ENCODE assay signal across 8 cellular contexts in the genomic region with DNA sequence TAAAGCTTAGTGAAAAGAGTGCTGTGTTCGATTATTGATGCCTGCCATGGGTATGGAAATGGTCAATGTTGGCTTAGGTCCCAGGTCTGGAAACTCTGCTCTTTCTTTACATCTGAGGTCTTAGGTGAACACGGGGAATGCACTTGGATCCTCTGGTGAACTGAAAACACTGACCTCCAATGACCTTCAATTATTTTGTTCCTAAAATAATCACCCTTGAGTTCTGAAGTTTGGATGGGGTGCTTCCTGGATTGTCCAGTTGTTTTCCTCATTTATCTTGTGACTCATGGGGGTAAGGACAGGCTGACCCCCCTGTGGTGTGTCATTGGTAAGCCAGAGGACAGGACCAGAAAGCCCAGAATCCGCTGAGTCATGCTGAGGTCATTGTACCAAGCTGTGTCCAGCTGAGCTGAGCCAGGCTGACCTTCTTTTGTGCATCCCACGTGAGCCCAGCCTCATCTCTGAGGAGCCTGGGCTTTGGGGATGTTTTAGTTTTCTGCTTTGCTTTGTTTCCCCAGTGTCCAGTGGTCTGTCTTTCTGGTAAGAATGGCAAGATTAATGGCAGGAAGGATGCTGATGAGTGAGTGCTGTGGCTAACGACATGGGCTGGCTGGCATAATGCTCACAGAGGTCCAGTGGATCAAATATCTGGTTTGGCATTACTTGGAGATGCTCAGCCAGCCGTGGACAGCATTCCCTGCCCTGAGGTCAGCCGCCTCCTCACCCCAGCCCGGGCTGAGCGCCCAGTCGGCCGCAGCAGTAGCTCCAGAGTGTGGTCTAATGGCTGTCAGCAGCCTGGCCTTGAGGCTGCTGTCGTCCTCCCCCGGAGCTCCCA. TPM values are rescaled to one million over a fixed set of nuclear protein-coding genes. Genes with fewer than 3 reads are reported as not detected.
DNase-seq lines count a peak whose midpoint lies in the region; ATAC-seq and TF ChIP-seq lines count a peak whose summit lies in the region.

No MANE protein-coding gene starts in this region.

- no peak overlapping the region for H4K8ac ChIP-seq in H9 (replicated peaks; ENCODE audit: insufficient read length, low read depth, low read length)

- no peak overlapping the region for H3K56ac ChIP-seq in H9 (ENCODE audit: insufficient read length, low read depth, low read length)

- H2AK5ac ChIP-seq in H9 (ENCODE audit: insufficient read length, low read length) = no peak overlapping the region

- CTCF ChIA-PET in activated CD8-positive, alpha-beta T cell treated with anti-CD3 and anti-CD28 coated beads for 36 hours (lab: Charles Lee) = interaction anchor here (1.1 to 1.3 kb wide), 4 partner anchors 26 to 77 kb away, joined by 3 to 4 read pairs (median 4); partner anchors contain the start of gene RNF141

- no CpG with 5 or more reads among the region's 13 CpGs for WGBS in H9 (ENCODE audit: extremely low coverage, insufficient read length, low lambda C conversion rate)

- H3K27me3 ChIP-seq in H9 (ENCODE audit: insufficient read depth, low read length) = no peaks in the 10 kb centered on the region

- no peak overlapping the region for H3T11ph ChIP-seq in H9 (ENCODE audit: low read length)

- POLR2A ChIA-PET in activated CD8-positive, alpha-beta T cell treated with anti-CD3 and anti-CD28 coated beads for 36 hours (lab: Charles Lee) = no interaction called here

- no peak for TF ChIP-seq CTCF in H9 (conservative IDR thresholded peaks at IDR 0.05)
- no peak for TF ChIP-seq CTCF in activated CD8-positive, alpha-beta T cell treated with anti-CD3 and anti-CD28 coated beads for 36 hours (IDR thresholded peaks at IDR 0.05)

- H3K79me2 ChIP-seq in H9 (ENCODE audit: insufficient read depth, low read length) = no peaks in the 10 kb centered on the region

- no peak overlapping the region for H4K5ac ChIP-seq in H9 (ENCODE audit: insufficient read length, low read depth, low read length)

- no peak overlapping the region for H3K27ac ChIP-seq in H9 (ENCODE audit: insufficient read length, low read depth, low read length)

- no peak overlapping the region for H2BK12ac ChIP-seq in H9 (ENCODE audit: insufficient read length, low read depth, low read length)

- no peak overlapping the region for H4K91ac ChIP-seq in H9 (ENCODE audit: insufficient read length, low read depth, low read length)

- H3K27me3 Mint-ChIP-seq in H9 (ENCODE audit: low read depth) = no peaks in the 10 kb centered on the region
- H3K27me3 Mint-ChIP-seq in activated CD8-positive, alpha-beta T cell treated with anti-CD3 and anti-CD28 coated beads for 36 hours = no peaks in the 10 kb centered on the region

- H2BK15ac ChIP-seq in H9 (ENCODE audit: low read depth, low read length) = no peak overlapping the region

- no peak overlapping the region for H2AFZ ChIP-seq in H9 (ENCODE audit: low read length)

- peaks cover 9 to 21% (median 11%) of the 10 kb centered on the region in 3 experiments for H3K36me3 Mint-ChIP-seq in H9 (ENCODE audit: insufficient read depth in 1 of 3, low read depth in 3 of 3)
- peaks cover 29% of the 10 kb centered on the region for H3K36me3 Mint-ChIP-seq in activated CD8-positive, alpha-beta T cell treated with anti-CD3 and anti-CD28 coated beads for 36 hours (ENCODE audit: low read depth)

- no peak overlapping the region for H3K9ac ChIP-seq in H9 (ENCODE audit: extremely low read depth, insufficient read length, low read length)

- no peak overlapping the region for H3K4me3 Mint-ChIP-seq in H9
- H3K4me3 Mint-ChIP-seq in activated CD8-positive, alpha-beta T cell treated with anti-CD3 and anti-CD28 coated beads for 36 hours = no peak overlapping the region

- no peak overlapping the region for H3K4me2 ChIP-seq in H9 (ENCODE audit: insufficient read depth, insufficient read length, low read length)

- H3K79me1 ChIP-seq in H9 (ENCODE audit: insufficient read depth, low read depth, low read length, poor library complexity, severe bottlenecking) = no peaks in the 10 kb centered on the region

- no peak for ATAC-seq in activated CD8-positive, alpha-beta T cell treated with anti-CD3 and anti-CD28 coated beads for 36 hours
- no peak for ATAC-seq in GM18511 (IDR thresholded peaks at IDR 0.05; ENCODE audit: unreplicated experiment)
- ATAC-seq in HG03045 (IDR thresholded peaks at IDR 0.05; ENCODE audit: unreplicated experiment) = no peak

- H3K23ac ChIP-seq in H9 (ENCODE audit: insufficient read length, low read depth, low read length) = no peak overlapping the region

- peak overlapping the region in 1 of 3 experiments; percentile 83; a peak in 2 of 7 replicates for H3K27ac Mint-ChIP-seq in H9
- H3K27ac Mint-ChIP-seq in activated CD8-positive, alpha-beta T cell treated with anti-CD3 and anti-CD28 coated beads for 36 hours = peak overlapping the region; percentile 73

- H2BK120ac ChIP-seq in H9 (ENCODE audit: low read depth, low read length, poor library complexity, severe bottlenecking) = no peak overlapping the region

- peaks cover 3% of the 10 kb centered on the region; the same call in 1 of the 2 replicates for H3K4me1 ChIP-seq in H9 (ENCODE audit: insufficient read depth, low read length)

- DNase-seq in H9 (peak; percentile 27), glomerular endothelial cell (ENCODE audit: extremely low read depth, low read depth, low spot score) (peak; percentile 91), pons (ENCODE audit: low spot score) (peak; percentile 96), RPMI8226 (no peak), NCI-H1092 (lab: John Stamatoyannopoulos, UW) (no peak)
- DNase-seq in activated CD8-positive, alpha-beta T cell treated with anti-CD3 and anti-CD28 coated beads for 36 hours = no peak

- intact Hi-C loops in activated CD8-positive, alpha-beta T cell treated with anti-CD3 and anti-CD28 coated beads for 36 hours (cut with micrococcal nuclease) = no loop called here

- H2BK5ac ChIP-seq in H9 (ENCODE audit: insufficient read length, low read length) = no peak overlapping the region

- H4K20me1 ChIP-seq in H9 (ENCODE audit: control insufficient read depth, insufficient read depth, insufficient read length) = no peaks in the 10 kb centered on the region

- no peaks in the 10 kb centered on the region for H3K9me3 Mint-ChIP-seq in H9
- H3K9me3 Mint-ChIP-seq in activated CD8-positive, alpha-beta T cell treated with anti-CD3 and anti-CD28 coated beads for 36 hours = no peaks in the 10 kb centered on the region

- H3K18ac ChIP-seq in H9 (ENCODE audit: insufficient read length, low read depth, low read length) = no peak overlapping the region

- H3K4ac ChIP-seq in H9 (ENCODE audit: low read depth, low read length) = no peak overlapping the region

- H3K14ac ChIP-seq in H9 (ENCODE audit: insufficient read depth, low read length) = no peak overlapping the region; the same call in 1 of the 2 replicates

- no peaks in the 10 kb centered on the region for H3K23me2 ChIP-seq in H9 (ENCODE audit: insufficient read length, low read depth, low read length, poor library complexity, severe bottlenecking)

- no peak overlapping the region for H2BK20ac ChIP-seq in H9 (ENCODE audit: low read depth, low read length, poor library complexity, severe bottlenecking)

- peaks cover 22 to 27% of the 10 kb centered on the region in 2 experiments for H3K4me1 Mint-ChIP-seq in H9
- H3K4me1 Mint-ChIP-seq in activated CD8-positive, alpha-beta T cell treated with anti-CD3 and anti-CD28 coated beads for 36 hours (ENCODE audit: low read depth) = peaks cover 24% of the 10 kb centered on the region

- H3K9me3 ChIP-seq in H9 (ENCODE audit: control insufficient read depth, low read depth, low read length) = no peaks in the 10 kb centered on the region

RNA-seq across cellular contexts. Expression of gene AMPD3, which starts 35.6 kb away (rescaled TPM):
- total RNA-seq in H9 (2021) (4.6 and 5.9 TPM in 2 replicates), glomerular endothelial cell (5.0 and 7.7 TPM in 2 replicates)
- 10 to 100 TPM; 31.1 to 34.2 TPM for total RNA-seq in activated CD8-positive, alpha-beta T cell treated with anti-CD3 and anti-CD28 coated beads for 36 hours

RNA-seq across cellular contexts. Expression of gene RNF141, which starts 50.4 kb away (rescaled TPM):
- total RNA-seq in H9 (2021) = 23.7 and 24.7 TPM in 2 replicates
- total RNA-seq in activated CD8-positive, alpha-beta T cell treated with anti-CD3 and anti-CD28 coated beads for 36 hours = 10 to 100 TPM; 19.4 to 20.8 TPM
- 27.2 and 32.1 TPM in 2 replicates for total RNA-seq in glomerular endothelial cell

Comparison
In these comparisons a context has a peak if more than half of its experiments do, and no peak if none do; other contexts are left out.
1. DNase-seq: peak in H9 (single experiment), glomerular endothelial cell (single experiment) and pons (single experiment); none in activated CD8-positive, alpha-beta T cell treated with anti-CD3 and anti-CD28 coated beads for 36 hours (single experiment), RPMI8226 (single experiment) and NCI-H1092 (single experiment).